In genomic region chr17:48841395-48841831, GRCh38 we compare ENCODE assay signal across 8 cellular contexts. TPM values are rescaled to one million over a fixed set of nuclear protein-coding genes. Genes with fewer than 3 reads are reported as not detected.
DNase-seq lines count a peak whose midpoint lies in the region; ATAC-seq, FAIRE-seq and TF ChIP-seq lines count a peak whose summit lies in the region.

No MANE protein-coding gene starts in this region.

- DNase-seq in GM13976 (ENCODE audit: low spot score), result peak; percentile 72
- DNase-seq in H4 (ENCODE audit: low spot score), result peak; percentile 65
- peak; percentile 65 for DNase-seq in NAMALWA (ENCODE audit: low spot score)
- peak; percentile 66 for DNase-seq in MCF 10A (ENCODE audit: unreplicated experiment)
- DNase-seq in HepG2 (ENCODE audit: low spot score), result no peak
- DNase-seq in HUDEP-2 (lab: John Stamatoyannopoulos, UW; ENCODE audit: unreplicated experiment in 76 of 76), result no peak
- DNase-seq in NCI-H446 (lab: John Stamatoyannopoulos, UW), result no peak

- in situ Hi-C loops in GM13976 (cut with MboI; ENCODE audit: low sequenced_read_pairs, unreplicated experiment), result no loop called here
- in situ Hi-C loops in HepG2 (cut with HindIII; ENCODE audit: extremely low pct_ligation_motif_present, low pct_unique_long_range_greater_than_20kb), result no loop called here

- peak overlapping the region; percentile 72 for H3K4me3 Mint-ChIP-seq in MCF 10A (ENCODE audit: unreplicated experiment)

- H4K20me1 ChIP-seq in HepG2 (ENCODE audit: insufficient read depth, low read length), result no peaks in the 10 kb centered on the region

- no peaks in the 10 kb centered on the region for H3K27me3 ChIP-seq in HepG2 (ENCODE audit: control insufficient read depth in 1 of 2, insufficient read depth in 2 of 2, low read length in 2 of 2)
- H3K27me3 ChIP-seq in thymus (ENCODE audit: control insufficient read depth, insufficient read depth), result no peaks in the 10 kb centered on the region

- peaks cover 49% of the 10 kb centered on the region for H3K36me3 Mint-ChIP-seq in MCF 10A (ENCODE audit: insufficient read depth, unreplicated experiment)

- no TSS peak for BruUV-seq in MCF 10A (replicated peaks; lab: Mats Ljungman, UMichigan)
- BruUV-seq in HepG2 (replicated peaks; lab: Mats Ljungman, UMichigan), result no TSS peak

- POLR2A ChIA-PET in MCF 10A (lab: Yijun Ruan, JAX) (interaction anchor here (0.7 to 3.4 kb wide), 13 partner anchors 10 to 163 kb away, joined by 3 to 14 read pairs (median 4); partner anchors contain the start of genes ATP5MC1 and TTLL6), HepG2 (lab: Yijun Ruan, JAX) (interaction anchor here (1.6 kb wide), 1 partner anchor 10 kb away, joined by 6 read pairs; no protein-coding TSS in a partner anchor)

- CTCF ChIA-PET in MCF 10A (lab: Yijun Ruan, JAX) (interaction anchor here (0.6 to 1.4 kb wide), 6 partner anchors 21 to 174 kb away, joined by 3 to 5 read pairs (median 4); no protein-coding TSS in a partner anchor), HepG2 (lab: Yijun Ruan, JAX; ENCODE audit: low intra/inter-chr PET ratio, low total read pairs) (no interaction called here)

- FAIRE-seq in HepG2 (lab: Jason Lieb, UNC), result no peak

- H3K4me1 Mint-ChIP-seq in MCF 10A (ENCODE audit: insufficient read depth, unreplicated experiment), result peaks cover 28% of the 10 kb centered on the region

- ATAC-seq in HepG2, result no peak

- H3K9me3 ChIP-seq in HepG2 (ENCODE audit: low read length) (no peaks in the 10 kb centered on the region), thymus (ENCODE audit: control insufficient read depth) (no peaks in the 10 kb centered on the region)

- no peak overlapping the region for H3K4me2 ChIP-seq in HepG2 (ENCODE audit: low read depth, low read length)

- no peak overlapping the region for H2AFZ ChIP-seq in HepG2 (ENCODE audit: low read length)

- H3K36me3 ChIP-seq in HepG2 (replicated peaks in 1 of 2; ENCODE audit: control insufficient read depth in 1 of 2, insufficient read depth in 2 of 2, low read length in 2 of 2), result peaks cover 8 to 36% of the 10 kb centered on the region in 2 experiments
- peaks cover 22% of the 10 kb centered on the region for H3K36me3 ChIP-seq in thymus (ENCODE audit: control insufficient read depth, insufficient read depth)

- no peak overlapping the region for H3K27ac ChIP-seq in HepG2 (ENCODE audit: extremely low read length, insufficient read depth, low read length)
- peak overlapping the region; percentile 75 for H3K27ac ChIP-seq in thymus (ENCODE audit: low read depth)

- no peak overlapping the region for H3K4me3 ChIP-seq in HepG2 (replicated peaks in 1 of 3; ENCODE audit: insufficient read depth in 1 of 3, low read depth in 2 of 3, low read length in 3 of 3)
- H3K4me3 ChIP-seq in thymus (ENCODE audit: low read length), result peak overlapping the region; percentile 29

- no peaks in the 10 kb centered on the region for H3K27me3 Mint-ChIP-seq in MCF 10A (ENCODE audit: insufficient read depth, unreplicated experiment)

- WGBS in HepG2 (ENCODE audit: low lambda C conversion rate), result 83% methylated on average over 3 of the region's 3 CpGs
- WGBS in thymus, result 4% methylated on average over 3 of the region's 3 CpGs

- TF ChIP-seq CTCF in GM13976 (IDR thresholded peaks at IDR 0.05; ENCODE audit: borderline replicate concordance, control extremely low read depth, extremely low read depth, insufficient read depth, missing control alignments) (no peak), MCF 10A (IDR thresholded peaks at IDR 0.05; ENCODE audit: unreplicated experiment) (no peak), HepG2 (CRISPR knock-in tag; IDR thresholded peaks at IDR 0.05) (no peak)

- no peaks in the 10 kb centered on the region for H3K9me3 Mint-ChIP-seq in MCF 10A (ENCODE audit: unreplicated experiment)

- H3K79me2 ChIP-seq in HepG2 (ENCODE audit: insufficient read depth, low read length), result peaks cover 10% of the 10 kb centered on the region

- no peak for TF ChIP-seq POLR2A in HepG2 (IDR thresholded peaks at IDR 0.05; ENCODE audit: insufficient read depth in 1 of 2, low read depth in 2 of 2, low read length in 2 of 2)

- H3K4me1 ChIP-seq in HepG2 (ENCODE audit: insufficient read depth, low read length), result 0 out of 2 replicates have a peak, but pooled peaks cover 8% of the 10 kb centered on the region
- H3K4me1 ChIP-seq in thymus (ENCODE audit: control insufficient read depth, insufficient read depth, low read length), result peaks cover 9% of the 10 kb centered on the region

- no peak for TF ChIP-seq RAD21 in HepG2 (CRISPR knock-in tag; IDR thresholded peaks at IDR 0.05)

- H3K27ac Mint-ChIP-seq in MCF 10A (ENCODE audit: low read depth, unreplicated experiment), result peak overlapping the region; percentile 90

- intact Hi-C loops in MCF 10A (cut with micrococcal nuclease) (no loop called here), HepG2 (cut with micrococcal nuclease; ENCODE audit: unreplicated experiment) (no loop called here)

- TF ChIP-seq EP300 in HepG2 (IDR thresholded peaks at IDR 0.05; ENCODE audit: low read depth in 2 of 2, low read length in 2 of 2) (no peak), HepG2 (CRISPR knock-in tag; IDR thresholded peaks at IDR 0.05; ENCODE audit: borderline replicate concordance) (no peak)

- no peak overlapping the region for H3K9ac ChIP-seq in HepG2 (ENCODE audit: insufficient read depth, low read depth, low read length)

RNA-seq across cellular contexts. Expression of gene CALCOCO2, which starts 10.6 kb away (rescaled TPM):
- total RNA-seq in H4 (2014; rRNA removed; shearing (Covaris generic)), result 42.5 and 61.2 TPM in 2 replicates
- total RNA-seq in MCF 10A (2022) (96.1 and 113 TPM in 2 replicates), HepG2 (2016; rRNA removed; fragmentation: Illumina TruSeq; extraction: Trizol) (72.9 and 112 TPM in 2 replicates)
- total RNA-seq in HepG2 (2016; cell fraction: cytosol; rRNA removed; fragmentation: Illumina TruSeq; extraction: Trizol; ENCODE audit: low read depth), result 21.1 and 22.6 TPM in 2 replicates
- 71.0 and 100 TPM in 2 replicates for total RNA-seq in HepG2 (2016; cell fraction: insoluble cytoplasmic fraction; rRNA removed; fragmentation: Illumina TruSeq; extraction: Trizol)
- 38.8 and 53.3 TPM in 2 replicates for total RNA-seq in HepG2 (2016; cell fraction: membrane; rRNA removed; fragmentation: Illumina TruSeq; extraction: Trizol)
- total RNA-seq in HepG2 (2016; cell fraction: nucleus; rRNA removed; fragmentation: Illumina TruSeq; extraction: Trizol), result 38.1 and 38.5 TPM in 2 replicates
- polyA plus RNA-seq in HepG2 (2011; rRNA removed) (109 and 111 TPM in 2 replicates), thymus (90.6 TPM)
- 33.3 and 42.4 TPM in 2 replicates for polyA plus RNA-seq in HepG2 (2011; cell fraction: cytosol; rRNA removed)
- 39.4 and 47.3 TPM in 2 replicates for polyA plus RNA-seq in HepG2 (2011; cell fraction: nucleus; rRNA removed)
- 114 and 117 TPM in 2 replicates for polyA plus RNA-seq in HepG2 (2012)
- polyA plus RNA-seq in HepG2 (2016; cell fraction: cytosol; fragmentation: Illumina TruSeq; extraction: Trizol; ENCODE audit: low read depth), result 17.4 and 17.6 TPM in 2 replicates
- polyA plus RNA-seq in HepG2 (2016; cell fraction: insoluble cytoplasmic fraction; fragmentation: Illumina TruSeq; extraction: Trizol; ENCODE audit: low read depth), result 96.0 and 107 TPM in 2 replicates
- 19.3 and 24.7 TPM in 2 replicates for polyA plus RNA-seq in HepG2 (2016; cell fraction: membrane; fragmentation: Illumina TruSeq; extraction: Trizol; ENCODE audit: low read depth)
- 44.4 and 49.5 TPM in 2 replicates for polyA plus RNA-seq in HepG2 (2016; cell fraction: nucleus; fragmentation: Illumina TruSeq; extraction: Trizol; ENCODE audit: insufficient read depth, low read depth)
- polyA minus RNA-seq in HepG2 (2011; rRNA and poly(A)+ RNA removed; ENCODE audit: low replicate concordance), result 62.7 and 120 TPM in 2 replicates
- polyA minus RNA-seq in HepG2 (2011; cell fraction: cytosol; rRNA and poly(A)+ RNA removed), result 46.2 and 66.1 TPM in 2 replicates
- polyA minus RNA-seq in HepG2 (2011; cell fraction: nucleus; rRNA and poly(A)+ RNA removed), result 65.1 and 99.0 TPM in 2 replicates

RNA-seq across cellular contexts. Expression of gene TTLL6, which starts 24.4 kb away (rescaled TPM):
- 0.12 and 0.18 TPM in 2 replicates for total RNA-seq in H4 (2014; rRNA removed; shearing (Covaris generic))
- not detected in 2 replicates for total RNA-seq in MCF 10A (2022)
- 0.04 TPM in 1 of 2 replicates, not detected in the other for total RNA-seq in HepG2 (2016; rRNA removed; fragmentation: Illumina TruSeq; extraction: Trizol)
- not detected in 2 replicates for total RNA-seq in HepG2 (2016; cell fraction: cytosol; rRNA removed; fragmentation: Illumina TruSeq; extraction: Trizol; ENCODE audit: low read depth)
- total RNA-seq in HepG2 (2016; cell fraction: insoluble cytoplasmic fraction; rRNA removed; fragmentation: Illumina TruSeq; extraction: Trizol), result 0.09 TPM in 1 of 2 replicates, not detected in the other
- 0.12 TPM in 1 of 2 replicates, not detected in the other for total RNA-seq in HepG2 (2016; cell fraction: membrane; rRNA removed; fragmentation: Illumina TruSeq; extraction: Trizol)
- not detected in 2 replicates for total RNA-seq in HepG2 (2016; cell fraction: nucleus; rRNA removed; fragmentation: Illumina TruSeq; extraction: Trizol)
- 0.08 and 0.25 TPM in 2 replicates for polyA plus RNA-seq in HepG2 (2011; rRNA removed)
- polyA plus RNA-seq in HepG2 (2011; cell fraction: cytosol; rRNA removed), result 0.05 and 0.14 TPM in 2 replicates
- polyA plus RNA-seq in HepG2 (2011; cell fraction: nucleus; rRNA removed), result 0.23 and 0.45 TPM in 2 replicates
- 0.19 and 0.25 TPM in 2 replicates for polyA plus RNA-seq in HepG2 (2012)
- 0.07 TPM in 1 of 2 replicates, not detected in the other for polyA plus RNA-seq in HepG2 (2016; cell fraction: cytosol; fragmentation: Illumina TruSeq; extraction: Trizol; ENCODE audit: low read depth)
- polyA plus RNA-seq in HepG2 (2016; cell fraction: insoluble cytoplasmic fraction; fragmentation: Illumina TruSeq; extraction: Trizol; ENCODE audit: low read depth), result not detected in 2 replicates
- not detected in 2 replicates for polyA plus RNA-seq in HepG2 (2016; cell fraction: membrane; fragmentation: Illumina TruSeq; extraction: Trizol; ENCODE audit: low read depth)
- polyA plus RNA-seq in HepG2 (2016; cell fraction: nucleus; fragmentation: Illumina TruSeq; extraction: Trizol; ENCODE audit: insufficient read depth, low read depth), result not detected in 2 replicates
- 0.16 and 0.40 TPM in 2 replicates for polyA minus RNA-seq in HepG2 (2011; rRNA and poly(A)+ RNA removed; ENCODE audit: low replicate concordance)
- not detected in 2 replicates for polyA minus RNA-seq in HepG2 (2011; cell fraction: cytosol; rRNA and poly(A)+ RNA removed)
- 0.26 and 1.1 TPM in 2 replicates for polyA minus RNA-seq in HepG2 (2011; cell fraction: nucleus; rRNA and poly(A)+ RNA removed)
- 0.41 TPM for polyA plus RNA-seq in thymus

RNA-seq across cellular contexts. Expression of gene ATP5MC1, which starts 51.2 kb away (rescaled TPM):
- total RNA-seq in H4 (2014; rRNA removed; shearing (Covaris generic)), result 214 and 312 TPM in 2 replicates
- 149 and 150 TPM in 2 replicates for total RNA-seq in MCF 10A (2022)
- 206 and 210 TPM in 2 replicates for total RNA-seq in HepG2 (2016; rRNA removed; fragmentation: Illumina TruSeq; extraction: Trizol)
- total RNA-seq in HepG2 (2016; cell fraction: cytosol; rRNA removed; fragmentation: Illumina TruSeq; extraction: Trizol; ENCODE audit: low read depth), result 62.6 and 97.0 TPM in 2 replicates
- 216 and 223 TPM in 2 replicates for total RNA-seq in HepG2 (2016; cell fraction: insoluble cytoplasmic fraction; rRNA removed; fragmentation: Illumina TruSeq; extraction: Trizol)
- total RNA-seq in HepG2 (2016; cell fraction: membrane; rRNA removed; fragmentation: Illumina TruSeq; extraction: Trizol), result 52.5 and 70.5 TPM in 2 replicates
- 83.0 and 89.8 TPM in 2 replicates for total RNA-seq in HepG2 (2016; cell fraction: nucleus; rRNA removed; fragmentation: Illumina TruSeq; extraction: Trizol)
- 226 and 297 TPM in 2 replicates for polyA plus RNA-seq in HepG2 (2011; rRNA removed)
- 441 and 585 TPM in 2 replicates for polyA plus RNA-seq in HepG2 (2011; cell fraction: cytosol; rRNA removed)
- 85.2 and 126 TPM in 2 replicates for polyA plus RNA-seq in HepG2 (2011; cell fraction: nucleus; rRNA removed)
- polyA plus RNA-seq in HepG2 (2012), result 78.7 and 166 TPM in 2 replicates
- polyA plus RNA-seq in HepG2 (2016; cell fraction: cytosol; fragmentation: Illumina TruSeq; extraction: Trizol; ENCODE audit: low read depth), result 101 and 126 TPM in 2 replicates
- polyA plus RNA-seq in HepG2 (2016; cell fraction: insoluble cytoplasmic fraction; fragmentation: Illumina TruSeq; extraction: Trizol; ENCODE audit: low read depth), result 326 and 350 TPM in 2 replicates
- polyA plus RNA-seq in HepG2 (2016; cell fraction: membrane; fragmentation: Illumina TruSeq; extraction: Trizol; ENCODE audit: low read depth), result 65.9 and 83.1 TPM in 2 replicates
- 180 and 183 TPM in 2 replicates for polyA plus RNA-seq in HepG2 (2016; cell fraction: nucleus; fragmentation: Illumina TruSeq; extraction: Trizol; ENCODE audit: insufficient read depth, low read depth)
- polyA minus RNA-seq in HepG2 (2011; rRNA and poly(A)+ RNA removed; ENCODE audit: low replicate concordance), result 197 and 524 TPM in 2 replicates
- polyA minus RNA-seq in HepG2 (2011; cell fraction: cytosol; rRNA and poly(A)+ RNA removed), result 36.3 and 46.5 TPM in 2 replicates
- polyA minus RNA-seq in HepG2 (2011; cell fraction: nucleus; rRNA and poly(A)+ RNA removed), result 22.3 and 29.0 TPM in 2 replicates
- polyA plus RNA-seq in thymus, result 157 TPM

Comparison
In these comparisons a context has a peak if more than half of its experiments do, and no peak if none do; other contexts are left out.
1. DNase-seq: peak in GM13976 (single experiment), H4 (single experiment), NAMALWA (single experiment) and MCF 10A (single experiment); none in HepG2 (single experiment), HUDEP-2 (0 of 76) and NCI-H446 (0 of 2).